1 cellular context compared by ENCODE assay signal in the genomic region with DNA sequence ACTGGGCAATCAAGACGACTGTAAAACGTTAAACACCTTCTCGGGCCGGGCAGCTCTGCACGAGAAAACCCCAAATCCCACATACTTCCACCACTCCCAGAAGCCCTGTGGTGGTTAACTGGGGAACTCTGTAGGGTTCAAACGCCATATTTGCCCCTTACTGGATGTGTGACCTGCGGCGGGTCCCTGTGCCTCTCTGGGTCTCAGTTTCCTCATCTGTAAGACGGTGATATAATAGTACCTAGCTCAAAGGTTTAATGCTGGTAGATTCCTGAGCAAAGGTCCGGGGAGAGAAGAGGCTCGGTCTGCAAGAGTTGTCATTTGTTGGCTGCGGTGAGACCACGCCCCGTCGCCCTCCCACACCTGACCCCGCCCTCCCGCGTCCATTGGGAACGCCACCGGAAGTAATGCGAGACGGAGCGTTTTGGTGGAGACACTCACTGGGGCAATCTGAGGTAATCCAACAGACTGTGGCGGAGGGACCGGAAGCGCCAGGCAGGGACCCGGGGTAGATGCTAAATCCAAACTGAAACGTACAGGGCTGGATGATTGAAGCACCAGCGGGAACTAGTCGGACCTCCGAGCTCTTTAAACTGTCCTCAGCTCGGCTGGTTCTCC.
TF ChIP-seq lines count a peak whose summit lies in the region.

No MANE protein-coding gene starts in this region.

TF ChIP-seq in endothelial cell of umbilical vein, 7 proteins besides CTCF, POLR2A, EP300 and RAD21 (continued from another document):
- TF ChIP-seq JUN (IDR thresholded peaks at IDR 0.05; ENCODE audit: borderline replicate concordance, insufficient read depth, insufficient read length, low read depth): no peak
- no peak for TF ChIP-seq FOS (IDR thresholded peaks at IDR 0.05; ENCODE audit: borderline replicate concordance, insufficient read depth, low read length)
